In the genomic region with DNA sequence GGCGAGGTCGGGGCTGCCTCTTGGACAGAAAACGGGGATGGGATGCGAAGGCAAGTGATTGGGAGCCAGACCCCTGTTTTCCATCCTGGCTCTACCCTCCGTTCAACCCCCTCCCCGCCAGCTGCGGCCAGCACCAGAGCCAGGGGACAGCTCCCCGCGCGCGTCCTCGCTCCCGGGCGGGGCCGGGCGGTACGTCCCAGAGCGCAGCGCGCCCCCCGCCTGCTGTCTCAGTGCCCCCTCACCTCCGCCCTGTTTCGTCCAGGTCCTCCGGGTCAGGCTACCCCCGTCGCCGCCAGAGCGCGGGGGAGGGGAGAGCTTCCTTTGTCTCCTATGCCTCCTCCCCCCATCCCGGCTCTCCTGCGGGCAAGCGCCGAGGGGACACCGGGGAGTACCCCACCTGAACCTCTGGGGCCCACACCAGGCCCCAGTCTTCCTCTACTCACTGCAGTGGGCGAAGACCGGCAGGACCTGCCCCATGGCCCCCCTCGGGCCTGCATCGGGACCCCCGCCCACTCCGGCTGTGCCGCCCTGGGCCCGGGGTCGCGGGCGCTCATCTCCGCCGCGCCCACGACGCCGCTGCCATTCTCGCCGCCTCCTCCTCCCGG, we compare ENCODE assay signal across 2 cellular contexts.
A peak's percentile ranks its signal among the peaks of the same experiment; 100 is the strongest.
TF ChIP-seq lines count a peak whose summit lies in the region.

No MANE protein-coding gene starts in this region.

TF ChIP-seq in HEK293, 187 proteins besides CTCF, POLR2A, EP300 and RAD21 (continued from another document and continues in another):
- TF ChIP-seq SP2 (tag by site-specific recombination; IDR thresholded peaks at IDR 0.05) (no peak), BCL11A (tag by site-specific recombination; IDR thresholded peaks at IDR 0.05; ENCODE audit: low read depth) (no peak), ZNF169 (tag by site-specific recombination; IDR thresholded peaks at IDR 0.05) (no peak), HIC1 (tag by site-specific recombination; IDR thresholded peaks at IDR 0.05) (no peak), ZXDB (tag by site-specific recombination; IDR thresholded peaks at IDR 0.05) (peak; percentile 46), ZNF114 (tag by site-specific recombination; IDR thresholded peaks at IDR 0.05) (no peak), ZNF175 (tag by site-specific recombination; IDR thresholded peaks at IDR 0.05) (no peak), ZNF626 (tag by site-specific recombination; IDR thresholded peaks at IDR 0.05) (no peak), ZNF571 (tag by site-specific recombination; IDR thresholded peaks at IDR 0.05) (no peak), TCF7L2 (IDR thresholded peaks at IDR 0.05; ENCODE audit: borderline replicate concordance, low read depth, low read length) (no peak), ZBTB44 (tag by site-specific recombination; IDR thresholded peaks at IDR 0.05) (no peak), ZNF843 (tag by site-specific recombination; IDR thresholded peaks at IDR 0.05) (no peak), ZNF660 (tag by site-specific recombination; IDR thresholded peaks at IDR 0.05) (no peak), ZNF10 (tag by site-specific recombination; IDR thresholded peaks at IDR 0.05) (no peak), ZNF362 (tag by site-specific recombination; IDR thresholded peaks at IDR 0.05) (no peak), ZFP3 (tag by site-specific recombination; IDR thresholded peaks at IDR 0.05; ENCODE audit: low read depth) (no peak)
- TF ChIP-seq, protein P1, sequence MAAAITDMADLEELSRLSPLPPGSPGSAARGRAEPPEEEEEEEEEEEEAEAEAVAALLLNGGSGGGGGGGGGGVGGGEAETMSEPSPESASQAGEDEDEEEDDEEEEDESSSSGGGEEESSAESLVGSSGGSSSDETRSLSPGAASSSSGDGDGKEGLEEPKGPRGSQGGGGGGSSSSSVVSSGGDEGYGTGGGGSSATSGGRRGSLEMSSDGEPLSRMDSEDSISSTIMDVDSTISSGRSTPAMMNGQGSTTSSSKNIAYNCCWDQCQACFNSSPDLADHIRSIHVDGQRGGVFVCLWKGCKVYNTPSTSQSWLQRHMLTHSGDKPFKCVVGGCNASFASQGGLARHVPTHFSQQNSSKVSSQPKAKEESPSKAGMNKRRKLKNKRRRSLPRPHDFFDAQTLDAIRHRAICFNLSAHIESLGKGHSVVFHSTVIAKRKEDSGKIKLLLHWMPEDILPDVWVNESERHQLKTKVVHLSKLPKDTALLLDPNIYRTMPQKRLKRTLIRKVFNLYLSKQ (tag by site-specific recombination; IDR thresholded peaks at IDR 0.05; ENCODE audit: borderline replicate concordance) = no peak
- TF ChIP-seq, protein P2, sequence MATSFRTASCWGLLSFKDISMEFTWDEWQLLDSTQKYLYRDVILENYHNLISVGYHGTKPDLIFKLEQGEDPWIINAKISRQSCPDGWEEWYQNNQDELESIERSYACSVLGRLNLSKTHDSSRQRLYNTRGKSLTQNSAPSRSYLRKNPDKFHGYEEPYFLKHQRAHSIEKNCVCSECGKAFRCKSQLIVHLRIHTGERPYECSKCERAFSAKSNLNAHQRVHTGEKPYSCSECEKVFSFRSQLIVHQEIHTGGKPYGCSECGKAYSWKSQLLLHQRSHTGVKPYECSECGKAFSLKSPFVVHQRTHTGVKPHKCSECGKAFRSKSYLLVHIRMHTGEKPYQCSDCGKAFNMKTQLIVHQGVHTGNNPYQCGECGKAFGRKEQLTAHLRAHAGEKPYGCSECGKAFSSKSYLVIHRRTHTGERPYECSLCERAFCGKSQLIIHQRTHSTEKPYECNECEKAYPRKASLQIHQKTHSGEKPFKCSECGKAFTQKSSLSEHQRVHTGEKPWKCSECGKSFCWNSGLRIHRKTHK (tag by site-specific recombination; IDR thresholded peaks at IDR 0.05) = no peak
- TF ChIP-seq, protein P3, sequence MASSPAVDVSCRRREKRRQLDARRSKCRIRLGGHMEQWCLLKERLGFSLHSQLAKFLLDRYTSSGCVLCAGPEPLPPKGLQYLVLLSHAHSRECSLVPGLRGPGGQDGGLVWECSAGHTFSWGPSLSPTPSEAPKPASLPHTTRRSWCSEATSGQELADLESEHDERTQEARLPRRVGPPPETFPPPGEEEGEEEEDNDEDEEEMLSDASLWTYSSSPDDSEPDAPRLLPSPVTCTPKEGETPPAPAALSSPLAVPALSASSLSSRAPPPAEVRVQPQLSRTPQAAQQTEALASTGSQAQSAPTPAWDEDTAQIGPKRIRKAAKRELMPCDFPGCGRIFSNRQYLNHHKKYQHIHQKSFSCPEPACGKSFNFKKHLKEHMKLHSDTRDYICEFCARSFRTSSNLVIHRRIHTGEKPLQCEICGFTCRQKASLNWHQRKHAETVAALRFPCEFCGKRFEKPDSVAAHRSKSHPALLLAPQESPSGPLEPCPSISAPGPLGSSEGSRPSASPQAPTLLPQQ (tag by site-specific recombination; IDR thresholded peaks at IDR 0.05) = peak; percentile 94; the same call in 1 of the 2 replicates

TF ChIP-seq in GM12878, 131 proteins besides CTCF, POLR2A, EP300 and RAD21 (continued from another document and continues in another):
- TF ChIP-seq, protein P4, sequence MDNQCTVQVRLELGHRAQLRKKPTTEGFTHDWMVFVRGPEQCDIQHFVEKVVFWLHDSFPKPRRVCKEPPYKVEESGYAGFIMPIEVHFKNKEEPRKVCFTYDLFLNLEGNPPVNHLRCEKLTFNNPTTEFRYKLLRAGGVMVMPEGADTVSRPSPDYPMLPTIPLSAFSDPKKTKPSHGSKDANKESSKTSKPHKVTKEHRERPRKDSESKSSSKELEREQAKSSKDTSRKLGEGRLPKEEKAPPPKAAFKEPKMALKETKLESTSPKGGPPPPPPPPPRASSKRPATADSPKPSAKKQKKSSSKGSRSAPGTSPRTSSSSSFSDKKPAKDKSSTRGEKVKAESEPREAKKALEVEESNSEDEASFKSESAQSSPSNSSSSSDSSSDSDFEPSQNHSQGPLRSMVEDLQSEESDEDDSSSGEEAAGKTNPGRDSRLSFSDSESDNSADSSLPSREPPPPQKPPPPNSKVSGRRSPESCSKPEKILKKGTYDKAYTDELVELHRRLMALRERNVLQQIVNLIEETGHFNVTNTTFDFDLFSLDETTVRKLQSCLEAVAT (IDR thresholded peaks at IDR 0.05) = no peak
- TF ChIP-seq CBFB (IDR thresholded peaks at IDR 0.05; ENCODE audit: low read depth) (no peak), EZH2 (IDR thresholded peaks at IDR 0.05; ENCODE audit: borderline replicate concordance, control insufficient read depth, low read depth, low read length) (no peak), PAX5 (IDR thresholded peaks at IDR 0.05; ENCODE audit: borderline replicate concordance, low read depth, low read length) (no peak), SREBF2 (IDR thresholded peaks at IDR 0.05; ENCODE audit: low read length) (no peak), EGR1 (IDR thresholded peaks at IDR 0.05; ENCODE audit: borderline replicate concordance in 1 of 2, low read depth in 2 of 2, low read length in 2 of 2) (no peak), E2F4 (IDR thresholded peaks at IDR 0.05; ENCODE audit: low read depth, low read length) (no peak), NFYA (IDR thresholded peaks at IDR 0.05; ENCODE audit: borderline replicate concordance, low read depth, low read length) (no peak), SPI1 (IDR thresholded peaks at IDR 0.05; ENCODE audit: borderline replicate concordance, insufficient read depth, low read depth, low read length) (no peak), NR2C2 (IDR thresholded peaks at IDR 0.05; ENCODE audit: borderline replicate concordance, control insufficient read depth, insufficient read length, low read depth) (no peak), ZBTB40 (IDR thresholded peaks at IDR 0.05; ENCODE audit: borderline replicate concordance) (no peak), CUX1 (IDR thresholded peaks at IDR 0.05; ENCODE audit: insufficient replicate concordance, low read depth, low read length) (no peak), RFX5 (IDR thresholded peaks at IDR 0.05; ENCODE audit: low read depth, low read length) (no peak), LARP7 (IDR thresholded peaks at IDR 0.05) (peak; percentile 56; the same call in 1 of the 2 replicates), GATAD2B (conservative IDR thresholded peaks at IDR 0.05; ENCODE audit: low read depth) (peak; percentile 75; the same call in 1 of the 2 replicates), DPF2 (IDR thresholded peaks at IDR 0.05) (0 out of 2 replicates have a peak, but pooled peaks have one; percentile 43), PAX8 (IDR thresholded peaks at IDR 0.05) (no peak), IKZF1 (conservative IDR thresholded peaks at IDR 0.05) (peak; percentile 32), MEF2B (IDR thresholded peaks at IDR 0.05; ENCODE audit: partially characterized antibody, poor library complexity, severe bottlenecking) (no peak), PML (IDR thresholded peaks at IDR 0.05; ENCODE audit: low read length) (no peak)
- TF ChIP-seq, protein P5, sequence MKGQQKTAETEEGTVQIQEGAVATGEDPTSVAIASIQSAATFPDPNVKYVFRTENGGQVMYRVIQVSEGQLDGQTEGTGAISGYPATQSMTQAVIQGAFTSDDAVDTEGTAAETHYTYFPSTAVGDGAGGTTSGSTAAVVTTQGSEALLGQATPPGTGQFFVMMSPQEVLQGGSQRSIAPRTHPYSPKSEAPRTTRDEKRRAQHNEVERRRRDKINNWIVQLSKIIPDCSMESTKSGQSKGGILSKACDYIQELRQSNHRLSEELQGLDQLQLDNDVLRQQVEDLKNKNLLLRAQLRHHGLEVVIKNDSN (IDR thresholded peaks at IDR 0.05; ENCODE audit: borderline replicate concordance, extremely low read length, insufficient read depth, low read depth, low read length) = no peak
- TF ChIP-seq, protein P6, sequence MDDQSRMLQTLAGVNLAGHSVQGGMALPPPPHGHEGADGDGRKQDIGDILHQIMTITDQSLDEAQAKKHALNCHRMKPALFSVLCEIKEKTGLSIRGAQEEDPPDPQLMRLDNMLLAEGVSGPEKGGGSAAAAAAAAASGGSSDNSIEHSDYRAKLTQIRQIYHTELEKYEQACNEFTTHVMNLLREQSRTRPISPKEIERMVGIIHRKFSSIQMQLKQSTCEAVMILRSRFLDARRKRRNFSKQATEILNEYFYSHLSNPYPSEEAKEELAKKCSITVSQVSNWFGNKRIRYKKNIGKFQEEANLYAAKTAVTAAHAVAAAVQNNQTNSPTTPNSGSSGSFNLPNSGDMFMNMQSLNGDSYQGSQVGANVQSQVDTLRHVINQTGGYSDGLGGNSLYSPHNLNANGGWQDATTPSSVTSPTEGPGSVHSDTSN (IDR thresholded peaks at IDR 0.05; ENCODE audit: insufficient replicate concordance, low read depth, low read length) = no peak
